Comparison of ENCODE assay signal across 11 cellular contexts in the genomic region with DNA sequence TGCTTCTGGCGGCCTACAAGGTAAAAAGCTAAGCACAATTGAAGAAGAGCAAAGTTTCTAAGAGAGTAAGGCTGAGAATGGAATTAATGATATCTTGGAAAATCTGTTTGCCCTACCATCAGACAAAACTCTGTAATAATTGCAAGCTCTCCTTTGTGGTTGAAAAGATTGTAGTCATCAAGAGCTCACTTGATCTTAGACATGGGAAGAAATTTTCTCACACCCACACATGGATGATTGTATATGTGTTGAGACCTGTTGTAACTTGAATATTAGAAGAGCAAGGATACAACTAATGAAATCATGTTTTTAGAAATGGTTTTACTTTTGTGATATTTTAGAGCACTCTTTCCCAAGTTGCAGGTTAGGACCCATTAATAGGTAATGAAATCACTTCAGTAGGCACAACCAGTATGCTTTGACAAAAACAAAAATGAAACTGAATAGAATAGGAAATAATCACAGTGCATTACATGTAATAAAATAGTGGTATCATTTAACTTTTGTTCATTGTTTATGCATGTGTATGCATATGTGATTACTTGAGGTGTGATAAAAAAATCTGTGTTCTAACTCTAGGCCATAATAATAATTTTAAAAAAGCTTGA. TPM values are rescaled to one million over a fixed set of nuclear protein-coding genes. Genes with fewer than 3 reads are reported as not detected.
DNase-seq lines count a peak whose midpoint lies in the region; ATAC-seq and TF ChIP-seq lines count a peak whose summit lies in the region.
"Had no signal": no experiment of that assay in that cellular context is flagged by ENCODE, and none has a peak within 500 bp of the region (broad histone marks: within the 10 kb centered on the region; RNA-seq: fewer than 3 reads in every experiment).

No MANE protein-coding gene starts in this region.

- peak overlapping the region; percentile 63; the same call in 1 of the 2 replicates for H4K91ac ChIP-seq in IMR-90 (ENCODE audit: insufficient read depth, low read depth, low read length)

- dilution Hi-C loops in IMR-90 (cut with HindIII; ENCODE audit: low sequenced_read_pairs, unreplicated experiment) = no loop called here

- WGBS in IMR-90 (ENCODE audit: extremely low coverage in 2 of 2, insufficient read length in 1 of 2), 2 experiments = no CpG with 5 or more reads among the region's 1 CpG

- peaks cover 3% of the 10 kb centered on the region for H3K4me1 Mint-ChIP-seq in T-helper 17 cell

- peak overlapping the region; percentile 86 for H2BK120ac ChIP-seq in IMR-90 (ENCODE audit: low read depth, low read length)

- no peaks in the 10 kb centered on the region for H4K20me1 ChIP-seq in IMR-90 (ENCODE audit: insufficient read depth, low read length)

- H3K27me3 Mint-ChIP-seq in T-helper 17 cell = no peaks in the 10 kb centered on the region

- peak overlapping the region; percentile 97 for H3K18ac ChIP-seq in IMR-90 (ENCODE audit: low read depth, low read length)

- peak overlapping the region; percentile 87; the same call in 2 of the 3 replicates for H2BK15ac ChIP-seq in IMR-90 (ENCODE audit: low read depth, low read length)

- no peak overlapping the region for H2AK9ac ChIP-seq in IMR-90 (replicated peaks; ENCODE audit: low read depth, low read length, poor library complexity)

- 0 out of 2 replicates have a peak, but pooled peaks cover 2% of the 10 kb centered on the region for H3K36me3 ChIP-seq in IMR-90 (ENCODE audit: control insufficient read depth, insufficient read depth, low read length)

- peak overlapping the region; percentile 16; the same call in 1 of the 2 replicates for H3K9ac ChIP-seq in IMR-90 (ENCODE audit: low read depth, low read length)

- H4K5ac ChIP-seq in IMR-90 (ENCODE audit: low read depth, low read length) = peak overlapping the region; percentile 87; the same call in 1 of the 2 replicates

- H3K14ac ChIP-seq in IMR-90 (replicated peaks; ENCODE audit: low read depth, low read length) = peak overlapping the region; percentile 78; the same call in 1 of the 2 replicates

- intact Hi-C loops in IMR-90 (cut with micrococcal nuclease) = no loop called here

- in situ Hi-C loops in IMR-90 (cut with MboI; ENCODE audit: low sequenced_read_pairs) = no loop called here

- peaks cover 5% of the 10 kb centered on the region for H3K9me1 ChIP-seq in IMR-90 (ENCODE audit: insufficient read depth, low read length)

- TF ChIP-seq RAD21 in IMR-90 (IDR thresholded peaks at IDR 0.05; ENCODE audit: low read length) = no peak

- H3K4me1 ChIP-seq in IMR-90 (ENCODE audit: control insufficient read depth, insufficient read depth, low read length) = peaks cover 29% of the 10 kb centered on the region

- no peak for TF ChIP-seq POLR2A in IMR-90 (IDR thresholded peaks at IDR 0.05; ENCODE audit: low read depth, low read length)

- H3K56ac ChIP-seq in IMR-90 (ENCODE audit: extremely low read depth, insufficient read depth, low read length) = no peak overlapping the region

- peak overlapping the region; percentile 41 for H3K27ac ChIP-seq in IMR-90 (ENCODE audit: insufficient read depth, low read length)

- no peak overlapping the region for H2AFZ ChIP-seq in IMR-90 (replicated peaks; ENCODE audit: low read length, poor library complexity)

- no peak overlapping the region for H3K27ac Mint-ChIP-seq in T-helper 17 cell
- H3K27ac Mint-ChIP-seq: activated naive CD4-positive, alpha-beta T cell treated with anti-CD3 and anti-CD28 coated beads, Interleukin-2, amount 50 U/mL, for 72 hours; CD8-positive, alpha-beta memory T cell had no signal

- peak; percentile 69 for DNase-seq in AG10803 (ENCODE audit: low read depth)
- DNase-seq in IMR-90 = peak; percentile 90
- DNase-seq in fibroblast of villous mesenchyme (ENCODE audit: low read depth) = peak; percentile 55
- no peak for DNase-seq in SKM-1 (lab: John Stamatoyannopoulos, UW; ENCODE audit: unreplicated experiment)
- DNase-seq in nucleus accumbens (lab: John Stamatoyannopoulos, UW) = no peak
- DNase-seq in NOMO-1 treated with dmso at 0.1 percent for 144 hours (lab: John Stamatoyannopoulos, UW; ENCODE audit: unreplicated experiment) = no peak
- no peak for DNase-seq in T-helper 17 cell
- DNase-seq: CD8-positive, alpha-beta memory T cell; NCI-H1694 had no signal

- peaks cover 17 to 59% of the 10 kb centered on the region in 2 experiments for H3K79me1 ChIP-seq in IMR-90 (ENCODE audit: low read depth in 1 of 2, low read length in 2 of 2)

- H3K9me3 ChIP-seq in IMR-90 (ENCODE audit: control insufficient read depth, insufficient read depth, low read length) (no peaks in the 10 kb centered on the region), T-helper 17 cell (ENCODE audit: control insufficient read depth, low read length, poor library complexity, severe bottlenecking) (no peaks in the 10 kb centered on the region)

- H4K8ac ChIP-seq in IMR-90 (ENCODE audit: low read depth in 2 of 2, low read length in 2 of 2) = peak overlapping the region; percentile 52 to 72; a peak in 3 of 4 replicates

- H2BK20ac ChIP-seq in IMR-90 (ENCODE audit: low read depth, low read length) = peak overlapping the region; percentile 72

- H3K4me3 ChIP-seq in AG10803 (ENCODE audit: low read length) = no peak overlapping the region
- no peak overlapping the region for H3K4me3 ChIP-seq in IMR-90 (ENCODE audit: insufficient read depth, low read depth, low read length)
- H3K4me3 ChIP-seq in fibroblast of villous mesenchyme (ENCODE audit: low read depth, low read length) = no peak overlapping the region

- H3K23ac ChIP-seq in IMR-90 (ENCODE audit: low read depth, low read length) = peak overlapping the region; percentile 63; the same call in 1 of the 2 replicates

- no peaks in the 10 kb centered on the region for H3K27me3 ChIP-seq in IMR-90 (ENCODE audit: control insufficient read depth, insufficient read depth, low read length)

- H2AK5ac ChIP-seq in IMR-90 (ENCODE audit: low read depth, low read length) = 0 out of 2 replicates have a peak overlapping the region, but pooled peaks have one; percentile 71

- ATAC-seq in GM19467 (IDR thresholded peaks at IDR 0.05; ENCODE audit: unreplicated experiment) (peak; percentile 54), IMR-90 (ENCODE audit: low read depth) (0 out of 2 replicates have a peak, but pooled peaks have one; percentile 9), T-helper 17 cell (no peak)

- peak overlapping the region; percentile 70; the same call in 1 of the 2 replicates for H3K4ac ChIP-seq in IMR-90 (ENCODE audit: low read depth, low read length)

- BruUV-seq in IMR-90 (replicated peaks; lab: Mats Ljungman, UMichigan) = no TSS peak

- H3K4me3 Mint-ChIP-seq in T-helper 17 cell = no peak overlapping the region
- H3K4me3 Mint-ChIP-seq: CD8-positive, alpha-beta memory T cell had no signal

- POLR2A ChIA-PET in IMR-90 (lab: Charles Lee; ENCODE audit: unreplicated experiment) = no interaction called here

- H3K36me3 Mint-ChIP-seq in T-helper 17 cell (ENCODE audit: low read depth) = no peaks in the 10 kb centered on the region
- H3K36me3 Mint-ChIP-seq: activated naive CD4-positive, alpha-beta T cell treated with anti-CD3 and anti-CD28 coated beads, Interleukin-2, amount 50 U/mL, for 72 hours had no signal

- peak overlapping the region; percentile 95 for H3K4me2 ChIP-seq in IMR-90 (ENCODE audit: low read depth, low read length)

- H2BK5ac ChIP-seq in IMR-90 (ENCODE audit: low read depth, low read length, poor library complexity, severe bottlenecking) = peak overlapping the region; percentile 99

- TF ChIP-seq CTCF in AG10803 (conservative IDR thresholded peaks at IDR 0.05; ENCODE audit: low read length) (no peak), IMR-90 (conservative IDR thresholded peaks at IDR 0.05; ENCODE audit: low read depth, low read length) (no peak), fibroblast of villous mesenchyme (IDR thresholded peaks at IDR 0.05; ENCODE audit: insufficient read depth, low read depth, low read length) (no peak)

- CTCF ChIA-PET in IMR-90 (lab: Yijun Ruan, JAX) = interaction anchor here (1.0 to 1.3 kb wide), 3 partner anchors 10 to 47 kb away, joined by 3 to 7 read pairs (median 4); no protein-coding TSS in a partner anchor

TF ChIP-seq in IMR-90, 13 proteins besides CTCF, POLR2A, EP300 and RAD21:
- TF ChIP-seq CHD1 (IDR thresholded peaks at IDR 0.05; ENCODE audit: low read depth, low read length) = no peak
- TF ChIP-seq, protein P1, sequence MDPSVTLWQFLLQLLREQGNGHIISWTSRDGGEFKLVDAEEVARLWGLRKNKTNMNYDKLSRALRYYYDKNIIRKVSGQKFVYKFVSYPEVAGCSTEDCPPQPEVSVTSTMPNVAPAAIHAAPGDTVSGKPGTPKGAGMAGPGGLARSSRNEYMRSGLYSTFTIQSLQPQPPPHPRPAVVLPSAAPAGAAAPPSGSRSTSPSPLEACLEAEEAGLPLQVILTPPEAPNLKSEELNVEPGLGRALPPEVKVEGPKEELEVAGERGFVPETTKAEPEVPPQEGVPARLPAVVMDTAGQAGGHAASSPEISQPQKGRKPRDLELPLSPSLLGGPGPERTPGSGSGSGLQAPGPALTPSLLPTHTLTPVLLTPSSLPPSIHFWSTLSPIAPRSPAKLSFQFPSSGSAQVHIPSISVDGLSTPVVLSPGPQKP (IDR thresholded peaks at IDR 0.05; ENCODE audit: borderline replicate concordance, low read depth, low read length) = no peak
- TF ChIP-seq RCOR1 (IDR thresholded peaks at IDR 0.05; ENCODE audit: insufficient replicate concordance, low read length) = no peak
- peak; percentile 37; the same call in 1 of the 2 replicates for TF ChIP-seq CEBPB (IDR thresholded peaks at IDR 0.05; ENCODE audit: low read depth, low read length)
- no peak for TF ChIP-seq BHLHE40 (IDR thresholded peaks at IDR 0.05; ENCODE audit: low read depth, low read length)
- TF ChIP-seq, protein P2, sequence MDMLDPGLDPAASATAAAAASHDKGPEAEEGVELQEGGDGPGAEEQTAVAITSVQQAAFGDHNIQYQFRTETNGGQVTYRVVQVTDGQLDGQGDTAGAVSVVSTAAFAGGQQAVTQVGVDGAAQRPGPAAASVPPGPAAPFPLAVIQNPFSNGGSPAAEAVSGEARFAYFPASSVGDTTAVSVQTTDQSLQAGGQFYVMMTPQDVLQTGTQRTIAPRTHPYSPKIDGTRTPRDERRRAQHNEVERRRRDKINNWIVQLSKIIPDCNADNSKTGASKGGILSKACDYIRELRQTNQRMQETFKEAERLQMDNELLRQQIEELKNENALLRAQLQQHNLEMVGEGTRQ (IDR thresholded peaks at IDR 0.05; ENCODE audit: low read depth, low read length) = no peak

RNA-seq across cellular contexts. Expression of a gene that starts 14.0 kb away (rescaled TPM):
- total RNA-seq in IMR-90 (2012; rRNA removed) (27.8 and 30.0 TPM in 2 replicates), fibroblast of villous mesenchyme (39.0 and 69.1 TPM in 2 replicates), T-helper 17 cell (1 to 10 TPM; 1.4 to 1.8 TPM)
- polyA plus RNA-seq in IMR-90 (2012; rRNA removed) = 20.1 and 21.1 TPM in 2 replicates
- 8.5 and 14.8 TPM in 2 replicates for polyA plus RNA-seq in IMR-90 (2012; cell fraction: cytosol; rRNA removed)
- 34.3 and 36.6 TPM in 2 replicates for polyA plus RNA-seq in IMR-90 (2012; cell fraction: nucleus; rRNA removed; ENCODE audit: low replicate concordance)

Comparison
In these comparisons a context has a peak if more than half of its experiments do, and no peak if none do; other contexts are left out.
1. DNase-seq: peak in AG10803 (single experiment), IMR-90 (single experiment) and fibroblast of villous mesenchyme (single experiment); none in SKM-1 (single experiment), nucleus accumbens (0 of 56), NOMO-1 treated with dmso at 0.1 percent for 144 hours (single experiment) and T-helper 17 cell (0 of 3).
2. RNA of a gene that starts 14.0 kb away (total RNA-seq): 39.0 to 69.1 TPM in fibroblast of villous mesenchyme and 27.8 to 30.0 TPM in IMR-90; 1.4 to 1.8 TPM in T-helper 17 cell; every median in the first group is over 10 times any median in the second.